13 cellular contexts compared by ENCODE assay signal in genomic region chr3:177069514-177070329, GRCh38.
DNase-seq lines count a peak whose midpoint lies in the region; ATAC-seq and TF ChIP-seq lines count a peak whose summit lies in the region.
"Had no signal": no experiment of that assay in that cellular context is flagged by ENCODE, and none has a peak within 500 bp of the region (broad histone marks: within the 10 kb centered on the region; RNA-seq: fewer than 3 reads in every experiment).

No MANE protein-coding gene starts in this region.

- H3K27ac ChIP-seq in HEK293 (ENCODE audit: extremely low read depth, low read depth, low read length): no peak overlapping the region
- H3K27ac ChIP-seq: 22Rv1, cardiac muscle cell, left ventricle myocardium inferior, parathyroid adenoma had no signal

- TF ChIP-seq CTCF in HEK293 (tag by site-specific recombination; IDR thresholded peaks at IDR 0.05) (no peak), nephron progenitor cell (IDR thresholded peaks at IDR 0.05) (no peak)

- H3K4me3 ChIP-seq in HEK293 (ENCODE audit: low read depth, low read length): no peak overlapping the region
- H3K4me3 ChIP-seq in HAP-1: no peak overlapping the region
- H3K4me3 ChIP-seq: cardiac muscle cell, left ventricle myocardium inferior had no signal

- no peak for ATAC-seq in HG03095 (IDR thresholded peaks at IDR 0.05; ENCODE audit: unreplicated experiment)

- H3K4me1 ChIP-seq in HEK293 (ENCODE audit: control insufficient read depth, insufficient read depth, low read length) (no peaks in the 10 kb centered on the region), HAP-1 (no peaks in the 10 kb centered on the region)

- POLR2A ChIA-PET in HEK293 (lab: Yijun Ruan, JAX): no interaction called here

- peaks cover 32% of the 10 kb centered on the region for H3K4me1 Mint-ChIP-seq in nephron progenitor cell

- H3K36me3 Mint-ChIP-seq in nephron progenitor cell (ENCODE audit: low read depth): peaks cover 53% of the 10 kb centered on the region

- peak; percentile 27 for DNase-seq in DMS79 (lab: John Stamatoyannopoulos, UW)
- no peak for DNase-seq in DMS79 treated with DMSO at 0.1 percent for 48 hours (lab: John Stamatoyannopoulos, UW)
- peak; percentile 16 for DNase-seq in astrocyte of the hippocampus (ENCODE audit: low read depth, low spot score)
- DNase-seq in nephron progenitor cell: no peak
- DNase-seq in NCI-H2081 (lab: John Stamatoyannopoulos, UW): no peak
- no peak for DNase-seq in HAP-1 (ENCODE audit: low spot score in 2 of 2)
- DNase-seq: left ventricle myocardium inferior, MV-4-11 had no signal

- in situ Hi-C loops in HAP-1 (cut with MboI; ENCODE audit: low sequenced_read_pairs): loop anchor here (25.0 kb wide), 1 partner anchor 293 kb away; no protein-coding TSS in a partner anchor

- peaks cover 16% of the 10 kb centered on the region for H3K9me3 Mint-ChIP-seq in nephron progenitor cell

- H3K9me3 ChIP-seq in HEK293 (ENCODE audit: control insufficient read depth, insufficient read depth, low read depth, low read length) (no peaks in the 10 kb centered on the region), HAP-1 (no peaks in the 10 kb centered on the region)
- H3K9me3 ChIP-seq: left ventricle myocardium inferior had no signal

- peaks cover 0 to 3% of the 10 kb centered on the region in 2 experiments; a peak in 1 of 3 replicates for H3K36me3 ChIP-seq in HEK293 (ENCODE audit: control insufficient read depth in 2 of 2, insufficient read depth in 1 of 2, low read length in 2 of 2)
- H3K36me3 ChIP-seq in HAP-1 (replicated peaks): no peaks in the 10 kb centered on the region
- H3K36me3 ChIP-seq: cardiac muscle cell, left ventricle myocardium inferior had no signal

- H3K4me3 Mint-ChIP-seq in nephron progenitor cell: no peak overlapping the region

- H3K27me3 ChIP-seq in HAP-1 (ENCODE audit: low read depth): no peaks in the 10 kb centered on the region
- H3K27me3 ChIP-seq: cardiac muscle cell had no signal

- H3K27me3 Mint-ChIP-seq in nephron progenitor cell (ENCODE audit: low read depth, poor library complexity): peaks cover 5% of the 10 kb centered on the region

- CTCF ChIA-PET in HEK293 (lab: Yijun Ruan, JAX): no interaction called here

- H3K27ac Mint-ChIP-seq in nephron progenitor cell: peak overlapping the region; percentile 88

TF ChIP-seq in HEK293, 187 proteins besides CTCF, POLR2A, EP300 and RAD21:
- TF ChIP-seq KLF9 (tag by site-specific recombination; IDR thresholded peaks at IDR 0.05; ENCODE audit: low read depth): no peak
- TF ChIP-seq ZEB2 (tag by site-specific recombination; IDR thresholded peaks at IDR 0.05): 0 out of 2 replicates have a peak, but pooled peaks have one; percentile 41
- no peak for TF ChIP-seq ZNF19 (tag by site-specific recombination; IDR thresholded peaks at IDR 0.05; ENCODE audit: low read depth)
- 0 out of 2 replicates have a peak, but pooled peaks have one; percentile 35 for TF ChIP-seq HIC1 (tag by site-specific recombination; IDR thresholded peaks at IDR 0.05)
- TF ChIP-seq PRDM1 (tag by site-specific recombination; IDR thresholded peaks at IDR 0.05): 0 out of 2 replicates have a peak, but pooled peaks have one; percentile 15
- TF ChIP-seq PRDM6 (tag by site-specific recombination; IDR thresholded peaks at IDR 0.05): peak; percentile 90
- no peak for TF ChIP-seq ZBTB21 (tag by site-specific recombination; IDR thresholded peaks at IDR 0.05)
- TF ChIP-seq ZNF366 (tag by site-specific recombination; conservative IDR thresholded peaks at IDR 0.05): peak; percentile 97

Comparison
In these comparisons a context has a peak if more than half of its experiments do, and no peak if none do; other contexts are left out.
1. DNase-seq: peak in DMS79 (single experiment) and astrocyte of the hippocampus (single experiment); none in DMS79 treated with DMSO at 0.1 percent for 48 hours (single experiment), nephron progenitor cell (single experiment), NCI-H2081 (0 of 2) and HAP-1 (0 of 2).